Comparison of ENCODE assay signal across 8 cellular contexts in genomic region chr15:45200799-45201556, GRCh38. TPM values are rescaled to one million over a fixed set of nuclear protein-coding genes. Genes with fewer than 3 reads are reported as not detected.
DNase-seq lines count a peak whose midpoint lies in the region; ATAC-seq and TF ChIP-seq lines count a peak whose summit lies in the region.

No MANE protein-coding gene starts in this region.

- H3K36me3 ChIP-seq in BJ (ENCODE audit: control insufficient read depth, insufficient read depth, low read length), result no peaks in the 10 kb centered on the region
- H3K36me3 ChIP-seq in urinary bladder (ENCODE audit: insufficient read depth), result no peaks in the 10 kb centered on the region

- no peaks in the 10 kb centered on the region for H3K36me3 Mint-ChIP-seq in progenitor cell of endocrine pancreas (ENCODE audit: insufficient read depth)

- intact Hi-C loops in left ventricle myocardium superior (cut with micrococcal nuclease), result loop anchor here (1.0 to 5.0 kb wide), 2 partner anchors 78 to 201 kb away; a partner anchor contains a TSS

- peak overlapping the region; percentile 96 for H3K27ac ChIP-seq in adipose tissue (ENCODE audit: low read depth, low read length)
- H3K27ac ChIP-seq in urinary bladder (ENCODE audit: low read depth), result peak overlapping the region; percentile 93

- H3K27me3 Mint-ChIP-seq in progenitor cell of endocrine pancreas, result no peaks in the 10 kb centered on the region

- POLR2A ChIA-PET in BJ (lab: Charles Lee), result no interaction called here

- H3K4me3 ChIP-seq in BJ (ENCODE audit: low read depth, low read length), result peak overlapping the region; percentile 62
- H3K4me3 ChIP-seq in urinary bladder (ENCODE audit: low read depth, low read length), result peak overlapping the region; percentile 33

- CTCF ChIA-PET in BJ (lab: Yijun Ruan, JAX), result interaction anchor here (1.3 to 3.5 kb wide), 6 partner anchors 11 to 198 kb away, joined by 4 to 18 read pairs (median 4); no protein-coding TSS in a partner anchor

- peaks cover 2% of the 10 kb centered on the region for H3K27me3 ChIP-seq in BJ (ENCODE audit: control insufficient read depth, insufficient read depth, low read length)

- peak; percentile 12 for ATAC-seq in GM21619 (IDR thresholded peaks at IDR 0.05; ENCODE audit: unreplicated experiment)
- peak; percentile 58 for ATAC-seq in left ventricle myocardium superior

- no peak overlapping the region for H3K4me3 Mint-ChIP-seq in progenitor cell of endocrine pancreas (ENCODE audit: low read depth)

- H3K27ac Mint-ChIP-seq in progenitor cell of endocrine pancreas, result no peak overlapping the region

- no peaks in the 10 kb centered on the region for H3K4me1 ChIP-seq in urinary bladder (ENCODE audit: insufficient read depth)

- DNase-seq in BJ (ENCODE audit: low read depth) (peak; percentile 39), NCI-H1105 treated with DMSO at 0.1 percent for 48 hours (lab: John Stamatoyannopoulos, UW) (peak; percentile 71), SW480 (ENCODE audit: low spot score) (peak; percentile 82), left ventricle myocardium superior (peak; percentile 85), progenitor cell of endocrine pancreas (ENCODE audit: low spot score, unreplicated experiment) (peak; percentile 45)

- TF ChIP-seq CTCF in BJ (IDR thresholded peaks at IDR 0.05; ENCODE audit: insufficient read depth, low read depth, low read length) (no peak), progenitor cell of endocrine pancreas (IDR thresholded peaks at IDR 0.05; ENCODE audit: unreplicated experiment) (no peak)

- 4 to 5% (median 4%) methylated on average over 34 of the region's 34 CpGs for WGBS in adipose tissue, 3 donors
- WGBS in urinary bladder, result 5% methylated on average over 34 of the region's 34 CpGs

- H3K4me1 Mint-ChIP-seq in progenitor cell of endocrine pancreas (ENCODE audit: low read depth), result peaks cover 3% of the 10 kb centered on the region

- no peaks in the 10 kb centered on the region for H3K9me3 Mint-ChIP-seq in progenitor cell of endocrine pancreas (ENCODE audit: low read depth)

RNA-seq across cellular contexts. Expression of gene SHF, which starts 13.2 kb away (rescaled TPM):
- polyA plus RNA-seq in BJ (2011; rRNA removed), result 3.9 and 5.2 TPM in 2 replicates
- polyA minus RNA-seq in BJ (2011; rRNA and poly(A)+ RNA removed), result 6.8 and 8.5 TPM in 2 replicates
- 10 to 100 TPM in 1 of 3 donors, 1 to 10 TPM in 2; 1.5 to 13.5 (median 2.9) TPM for polyA plus RNA-seq in adipose tissue
- total RNA-seq in left ventricle myocardium superior, result 5.0 TPM
- 61.1 and 61.7 TPM in 2 replicates for total RNA-seq in progenitor cell of endocrine pancreas
- total RNA-seq in urinary bladder, result 11.4 TPM
- polyA plus RNA-seq in urinary bladder, result 13.4 TPM

RNA-seq across cellular contexts. Expression of gene SLC28A2, which starts 51.1 kb away (rescaled TPM):
- polyA plus RNA-seq in BJ (2011; rRNA removed), result not detected in 2 replicates
- polyA minus RNA-seq in BJ (2011; rRNA and poly(A)+ RNA removed), result not detected in 2 replicates
- polyA plus RNA-seq in adipose tissue, result under 1 TPM in 1 of 3 donors, not detected in 2; 0.59 TPM
- total RNA-seq in left ventricle myocardium superior, result not detected
- 1.2 and 1.7 TPM in 2 replicates for total RNA-seq in progenitor cell of endocrine pancreas
- not detected for total RNA-seq in urinary bladder
- not detected for polyA plus RNA-seq in urinary bladder

Comparison
In these comparisons a context has a peak if more than half of its experiments do, and no peak if none do; other contexts are left out.
1. Peak in every context shown above with its lines: DNase-seq, ATAC-seq, H3K4me3 ChIP-seq and H3K27ac ChIP-seq.